9 cellular contexts compared by ENCODE assay signal in the genomic region with DNA sequence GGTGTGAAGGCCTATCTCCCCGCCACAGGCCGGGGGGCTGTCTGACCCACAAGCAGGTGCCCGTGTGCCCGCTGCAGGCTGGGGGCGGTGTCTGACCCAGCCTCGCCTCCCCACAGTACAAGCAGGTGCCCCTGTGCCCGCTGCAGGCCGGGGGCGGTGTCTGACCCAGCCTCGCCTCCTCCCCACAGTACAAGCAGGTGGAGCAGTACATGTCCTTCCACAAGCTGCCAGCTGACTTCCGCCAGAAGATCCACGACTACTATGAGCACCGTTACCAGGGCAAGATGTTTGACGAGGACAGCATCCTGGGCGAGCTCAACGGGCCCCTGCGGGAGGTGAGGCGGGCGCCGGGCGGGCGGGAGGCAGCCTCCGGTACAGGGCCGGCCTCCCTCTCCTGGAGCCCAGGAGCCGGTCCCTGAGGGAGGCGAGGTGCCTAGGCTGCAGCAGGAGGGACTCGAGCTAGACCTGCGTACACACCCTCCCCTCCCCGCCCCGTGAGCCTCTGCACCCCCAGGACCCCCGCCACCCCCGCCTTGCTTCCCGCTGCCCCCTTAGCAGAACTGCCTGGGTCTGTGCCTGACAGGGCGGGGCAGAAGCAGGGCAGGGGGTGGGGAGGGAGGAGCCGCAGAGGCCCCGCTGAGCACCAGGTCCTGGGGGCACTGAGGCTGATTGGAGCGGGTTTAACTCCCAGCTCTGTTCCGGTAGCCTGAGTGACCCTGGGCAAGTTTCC. TPM values are rescaled to one million over a fixed set of nuclear protein-coding genes. Genes with fewer than 3 reads are reported as not detected.
DNase-seq lines count a peak whose midpoint lies in the region; ATAC-seq and TF ChIP-seq lines count a peak whose summit lies in the region.
"Had no signal": no experiment of that assay in that cellular context is flagged by ENCODE, and none has a peak within 500 bp of the region (broad histone marks: within the 10 kb centered on the region; RNA-seq: fewer than 3 reads in every experiment).

No MANE protein-coding gene starts in this region.

- ATAC-seq in CD8-positive, alpha-beta T cell = peak; percentile 37
- peak; percentile 26 to 51 (median 38) for ATAC-seq in natural killer cell

- no peaks in the 10 kb centered on the region for H3K9me3 Mint-ChIP-seq in CD8-positive, alpha-beta T cell
- H3K9me3 Mint-ChIP-seq in natural killer cell = no peaks in the 10 kb centered on the region

- peaks cover 7% of the 10 kb centered on the region for H3K36me3 Mint-ChIP-seq in CD8-positive, alpha-beta T cell
- H3K36me3 Mint-ChIP-seq in natural killer cell = no peaks in the 10 kb centered on the region

- TF ChIP-seq CTCF in CD8-positive, alpha-beta T cell (IDR thresholded peaks at IDR 0.05) = no peak
- TF ChIP-seq CTCF in natural killer cell (IDR thresholded peaks at IDR 0.05) (no peak), uterus (IDR thresholded peaks at IDR 0.05) (no peak)

- H3K27me3 ChIP-seq in CD8-positive, alpha-beta T cell (ENCODE audit: insufficient read depth, low read length) = no peaks in the 10 kb centered on the region
- H3K27me3 ChIP-seq in HAP-1 (ENCODE audit: low read depth) (no peaks in the 10 kb centered on the region), uterus (no peaks in the 10 kb centered on the region)

- no peaks in the 10 kb centered on the region for H3K36me3 ChIP-seq in CD8-positive, alpha-beta T cell (ENCODE audit: insufficient read depth, low read length)
- peaks cover 13% of the 10 kb centered on the region for H3K36me3 ChIP-seq in HAP-1 (replicated peaks)
- H3K36me3 ChIP-seq in uterus = no peaks in the 10 kb centered on the region

- intact Hi-C loops in CD8-positive, alpha-beta T cell (cut with DNase I, micrococcal nuclease) = loop anchor here (1.0 to 2.0 kb wide), 2 partner anchors 23 kb away; a partner anchor contains a TSS
- intact Hi-C loops in natural killer cell (cut with micrococcal nuclease) (no loop called here), uterus (cut with DNase I; ENCODE audit: low total_unique reads) (no loop called here)

- TF ChIP-seq POLR2A in uterus (IDR thresholded peaks at IDR 0.05) = no peak

- H3K9me3 ChIP-seq in CD8-positive, alpha-beta T cell (ENCODE audit: low read length) = no peaks in the 10 kb centered on the region
- peaks cover 3% of the 10 kb centered on the region; the same call in 1 of the 2 replicates for H3K9me3 ChIP-seq in HAP-1
- H3K9me3 ChIP-seq in uterus = no peaks in the 10 kb centered on the region

- H3K27me3 Mint-ChIP-seq in CD8-positive, alpha-beta T cell (ENCODE audit: low read depth) = no peaks in the 10 kb centered on the region
- peaks cover 3 to 7% of the 10 kb centered on the region in 2 donors for H3K27me3 Mint-ChIP-seq in natural killer cell (ENCODE audit: low read depth in 2 of 2)

- peak in 5 of 7 experiments; percentile 21 to 72 (median 46) for DNase-seq in CD8-positive, alpha-beta T cell
- peak; percentile 44 for DNase-seq in NCI-H69 (lab: John Stamatoyannopoulos, UW)
- peak; percentile 17 for DNase-seq in amniotic epithelial cell (ENCODE audit: low read depth)
- no peak for DNase-seq in natural killer cell
- DNase-seq in HAP-1 (ENCODE audit: low spot score in 2 of 2) = no peak
- DNase-seq in uterus = no peak
- no peak for DNase-seq in NCI-H1930 (lab: John Stamatoyannopoulos, UW)
- no peak for DNase-seq in NOMO-1 (lab: John Stamatoyannopoulos, UW; ENCODE audit: unreplicated experiment in 2 of 2)

- peaks cover 26% of the 10 kb centered on the region for H3K4me1 ChIP-seq in CD8-positive, alpha-beta T cell (ENCODE audit: insufficient read depth, low read length)
- H3K4me1 ChIP-seq in HAP-1 (no peaks in the 10 kb centered on the region), uterus (no peaks in the 10 kb centered on the region)
- H3K4me1 ChIP-seq: parathyroid adenoma had no signal

- in situ Hi-C loops in HAP-1 (cut with MboI; ENCODE audit: low sequenced_read_pairs) = no loop called here

- H3K4me3 ChIP-seq in CD8-positive, alpha-beta T cell (ENCODE audit: low read depth, low read length) = peak overlapping the region; percentile 73
- H3K4me3 ChIP-seq in HAP-1 = no peak overlapping the region
- no peak overlapping the region for H3K4me3 ChIP-seq in uterus

- H3K27ac Mint-ChIP-seq in CD8-positive, alpha-beta T cell = peak overlapping the region; percentile 85
- peak overlapping the region; percentile 51 to 84 for H3K27ac Mint-ChIP-seq in natural killer cell

- H3K4me3 Mint-ChIP-seq in CD8-positive, alpha-beta T cell = peak overlapping the region; percentile 85
- peak overlapping the region; percentile 82 for H3K4me3 Mint-ChIP-seq in natural killer cell

- CTCF ChIA-PET in CD8-positive, alpha-beta T cell (lab: Charles Lee) = interaction anchor here (0.6 kb wide), 1 partner anchor 45 kb away, joined by 4 read pairs; no protein-coding TSS in a partner anchor

- H3K27ac ChIP-seq in CD8-positive, alpha-beta T cell (ENCODE audit: low read depth, low read length) = peak overlapping the region; percentile 55
- H3K27ac ChIP-seq in uterus = no peak overlapping the region

- H3K4me1 Mint-ChIP-seq in CD8-positive, alpha-beta T cell (ENCODE audit: low read depth) = peaks cover 17% of the 10 kb centered on the region
- H3K4me1 Mint-ChIP-seq in natural killer cell = peaks cover 12 to 21% of the 10 kb centered on the region in 2 donors

- POLR2A ChIA-PET in CD8-positive, alpha-beta T cell (lab: Charles Lee) = interaction anchor here (1.5 kb wide), 1 partner anchor 49 kb away, joined by 3 read pairs; no protein-coding TSS in a partner anchor

RNA-seq across cellular contexts. Expression of a gene that starts 20.6 kb away (rescaled TPM):
- total RNA-seq in CD8-positive, alpha-beta T cell = under 1 TPM; 0.67 to 0.84 TPM
- 1 to 10 TPM in 2 of 3 donors, under 1 TPM in 1; 0.96 to 1.6 (median 1.1) TPM for total RNA-seq in natural killer cell
- under 1 TPM in 1 of 4 donors, not detected in 3; 0.83 TPM for total RNA-seq in uterus

RNA-seq across cellular contexts. Expression of a gene that starts 23.1 kb away (rescaled TPM):
- 10 to 100 TPM; 48.6 to 53.7 TPM for total RNA-seq in CD8-positive, alpha-beta T cell
- total RNA-seq in natural killer cell (10 to 100 TPM; 57.2 to 58.5 (median 57.6) TPM), uterus (10 to 100 TPM; 10.5 to 42.0 (median 24.1) TPM)

RNA-seq across cellular contexts. Expression of a gene that starts 29.4 kb away (rescaled TPM):
- total RNA-seq in CD8-positive, alpha-beta T cell = under 1 TPM; 0.65 to 0.97 TPM
- under 1 TPM; 0.31 to 0.58 (median 0.41) TPM for total RNA-seq in natural killer cell
- 1 to 10 TPM in 1 of 4 donors, not detected in 3; 1.4 TPM for total RNA-seq in uterus

RNA-seq across cellular contexts. Expression of a gene that starts 37.8 kb away (rescaled TPM):
- 10 to 100 TPM; 76.2 to 81.2 TPM for total RNA-seq in CD8-positive, alpha-beta T cell
- total RNA-seq in natural killer cell = 100 to 1,000 TPM; 229 to 248 (median 236) TPM
- 100 to 1,000 TPM; 211 to 305 (median 280) TPM for total RNA-seq in uterus

RNA-seq across cellular contexts. Expression of a gene that starts 52.8 kb away (rescaled TPM):
- total RNA-seq in CD8-positive, alpha-beta T cell = 100 to 1,000 TPM in 1 of 2 experiments, 10 to 100 TPM in 1; 99.7 to 107 TPM
- total RNA-seq in natural killer cell (100 to 1,000 TPM; 119 to 149 (median 146) TPM), uterus (10 to 100 TPM in 3 of 4 donors, 1 to 10 TPM in 1; 9.5 to 44.3 (median 18.2) TPM)

Comparison
In these comparisons a context has a peak if more than half of its experiments do, and no peak if none do; other contexts are left out.
1. DNase-seq: peak in CD8-positive, alpha-beta T cell (5 of 7), NCI-H69 (single experiment) and amniotic epithelial cell (single experiment); none in natural killer cell (single experiment), HAP-1 (0 of 2), uterus (0 of 2), NCI-H1930 (0 of 2) and NOMO-1 (0 of 2).
2. intact Hi-C loops: an anchor here in CD8-positive, alpha-beta T cell (1.0 to 2.0 kb wide); none called in natural killer cell and uterus.